Comparison of ENCODE assay signal across 13 cellular contexts in the genomic region with DNA sequence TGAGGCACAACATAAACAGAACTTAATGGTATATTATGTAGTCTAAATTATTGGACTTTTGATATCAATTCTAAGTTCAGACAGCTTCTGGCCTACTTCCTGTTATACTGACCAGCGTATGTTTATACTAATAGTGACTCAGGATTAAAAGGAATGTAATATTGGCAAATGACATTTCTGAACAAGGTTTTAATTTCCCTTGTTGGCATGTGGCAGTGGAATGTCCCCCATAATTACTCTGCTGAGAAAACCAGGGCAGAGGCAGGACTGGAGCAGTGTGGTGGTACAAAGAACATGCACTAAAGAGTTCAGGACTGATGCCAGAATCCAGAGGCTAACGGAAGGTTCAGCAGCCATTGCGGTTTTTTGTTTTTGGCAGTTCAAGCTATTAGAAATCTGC.
A peak's percentile ranks its signal among the peaks of the same experiment; 100 is the strongest.
DNase-seq lines count a peak whose midpoint lies in the region; ATAC-seq and TF ChIP-seq lines count a peak whose summit lies in the region.
"Had no signal": no experiment of that assay in that cellular context is flagged by ENCODE, and none has a peak within 500 bp of the region (broad histone marks: within the 10 kb centered on the region; RNA-seq: fewer than 3 reads in every experiment).

No MANE protein-coding gene starts in this region.

- H3F3A ChIP-seq in SK-N-SH (replicated peaks; ENCODE audit: insufficient read depth): peaks cover 80% of the 10 kb centered on the region

- H4K20me1 ChIP-seq in SK-N-SH (ENCODE audit: insufficient read depth): no peaks in the 10 kb centered on the region

- H3K4me3 ChIP-seq in SK-N-SH (ENCODE audit: low read depth in 2 of 2, low read length in 1 of 2) (no peak overlapping the region), epithelial cell of esophagus (ENCODE audit: low read length) (no peak overlapping the region), retinal pigment epithelial cell (ENCODE audit: low read length) (no peak overlapping the region)

- H3K9ac ChIP-seq in SK-N-SH: peak overlapping the region; percentile 17; the same call in 1 of the 2 replicates

- H3K27me3 ChIP-seq in SK-N-SH (ENCODE audit: insufficient read depth) (no peaks in the 10 kb centered on the region), foreskin keratinocyte (no peaks in the 10 kb centered on the region)

- H3K9me3 ChIP-seq in SK-N-SH: no peaks in the 10 kb centered on the region

- 26% methylated on average over 3 of the region's 3 CpGs for WGBS in SK-N-SH (ENCODE audit: low lambda C conversion rate)

- CTCF ChIA-PET in SK-N-SH (lab: Yijun Ruan, JAX): interaction anchor here (1.0 kb wide), 1 partner anchor 152 kb away, joined by 5 read pairs; no protein-coding TSS in a partner anchor

- ATAC-seq in foreskin keratinocyte: no peak
- no peak for ATAC-seq in GM18870 (IDR thresholded peaks at IDR 0.05; ENCODE audit: unreplicated experiment)
- ATAC-seq: effector memory CD8-positive, alpha-beta T cell had no signal

- peak in 1 of 2 experiments; percentile 67; a peak in 1 of 4 replicates for TF ChIP-seq EP300 in SK-N-SH (IDR thresholded peaks at IDR 0.05; ENCODE audit: borderline replicate concordance in 1 of 2, low read depth in 1 of 2, low read length in 1 of 2)

- H3K79me2 ChIP-seq in SK-N-SH (ENCODE audit: insufficient read depth): peaks cover 95% of the 10 kb centered on the region

- peak overlapping the region; percentile 80 to 83 for H3K27ac ChIP-seq in SK-N-SH (ENCODE audit: low read depth in 2 of 2, low read length in 1 of 2)
- H3K27ac ChIP-seq in foreskin keratinocyte: no peak overlapping the region
- H3K27ac ChIP-seq: WERI-Rb-1 had no signal

- TF ChIP-seq CTCF in SK-N-SH (IDR thresholded peaks at IDR 0.05): no peak
- TF ChIP-seq CTCF in epithelial cell of esophagus (IDR thresholded peaks at IDR 0.05; ENCODE audit: insufficient read depth, low read depth, low read length, missing control alignments): no peak
- no peak for TF ChIP-seq CTCF in retinal pigment epithelial cell (conservative IDR thresholded peaks at IDR 0.05; ENCODE audit: low read depth, low read length)
- no peak for TF ChIP-seq CTCF in foreskin keratinocyte (conservative IDR thresholded peaks at IDR 0.05)

- H3K36me3 ChIP-seq in SK-N-SH (replicated peaks in 1 of 2; ENCODE audit: control insufficient read depth in 1 of 2, insufficient read depth in 2 of 2, low read length in 1 of 2): peaks cover 24 to 26% of the 10 kb centered on the region in 2 experiments
- H3K36me3 ChIP-seq: WERI-Rb-1 had no signal

- H3K4me2 ChIP-seq in SK-N-SH: peak overlapping the region; percentile 62

- H3K4me1 ChIP-seq in SK-N-SH (ENCODE audit: control insufficient read depth in 1 of 2, insufficient read depth in 2 of 2, low read depth in 1 of 2, low read length in 1 of 2) (peaks cover 2 to 68% of the 10 kb centered on the region in 2 experiments), foreskin keratinocyte (peaks cover 7% of the 10 kb centered on the region)

- peak; percentile 80 for DNase-seq in EL
- no peak for DNase-seq in SK-N-SH
- peak; percentile 4 for DNase-seq in epithelial cell of esophagus (ENCODE audit: low read depth)
- DNase-seq in retinal pigment epithelial cell (ENCODE audit: low read depth): peak; percentile 62
- no peak for DNase-seq in globus pallidus (ENCODE audit: low spot score)
- DNase-seq in foreskin keratinocyte: no peak
- DNase-seq in NCI-H748 (lab: John Stamatoyannopoulos, UW; ENCODE audit: unreplicated experiment): no peak
- DNase-seq: effector memory CD8-positive, alpha-beta T cell; midbrain; NCI-H446 treated with DMSO at 0.1 percent for 48 hours; stimulated activated naive CD4-positive, alpha-beta T cell treated with Interleukin-2 at 50 U/mL for 16 hours; WERI-Rb-1 had no signal

- TF ChIP-seq RAD21 in SK-N-SH (IDR thresholded peaks at IDR 0.05; ENCODE audit: low read length): no peak

- POLR2A ChIA-PET in SK-N-SH (lab: Yijun Ruan, JAX): no interaction called here

- no peak overlapping the region for H2AFZ ChIP-seq in SK-N-SH (ENCODE audit: low read depth)

- no peaks in the 10 kb centered on the region for H3K9me2 ChIP-seq in SK-N-SH

TF ChIP-seq in SK-N-SH, 30 proteins besides CTCF, POLR2A, EP300 and RAD21 (continues in another document):
- no peak for TF ChIP-seq GATA2 (CRISPR knock-in tag; IDR thresholded peaks at IDR 0.05)
- TF ChIP-seq RXRA (IDR thresholded peaks at IDR 0.05; ENCODE audit: borderline replicate concordance, low read depth): peak; percentile 75; the same call in 1 of the 2 replicates
- no peak for TF ChIP-seq ZBTB33 (IDR thresholded peaks at IDR 0.05; ENCODE audit: borderline replicate concordance, low read depth)
- no peak for TF ChIP-seq GABPA (IDR thresholded peaks at IDR 0.05; ENCODE audit: low read depth)
- peak; percentile 83 for TF ChIP-seq TCF12 (IDR thresholded peaks at IDR 0.05)
- TF ChIP-seq, protein P1, sequence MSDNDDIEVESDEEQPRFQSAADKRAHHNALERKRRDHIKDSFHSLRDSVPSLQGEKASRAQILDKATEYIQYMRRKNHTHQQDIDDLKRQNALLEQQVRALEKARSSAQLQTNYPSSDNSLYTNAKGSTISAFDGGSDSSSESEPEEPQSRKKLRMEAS (IDR thresholded peaks at IDR 0.05; ENCODE audit: low read depth): peak; percentile 67
- TF ChIP-seq PBX3 (IDR thresholded peaks at IDR 0.05): peak; percentile 50
- TF ChIP-seq, protein P2, sequence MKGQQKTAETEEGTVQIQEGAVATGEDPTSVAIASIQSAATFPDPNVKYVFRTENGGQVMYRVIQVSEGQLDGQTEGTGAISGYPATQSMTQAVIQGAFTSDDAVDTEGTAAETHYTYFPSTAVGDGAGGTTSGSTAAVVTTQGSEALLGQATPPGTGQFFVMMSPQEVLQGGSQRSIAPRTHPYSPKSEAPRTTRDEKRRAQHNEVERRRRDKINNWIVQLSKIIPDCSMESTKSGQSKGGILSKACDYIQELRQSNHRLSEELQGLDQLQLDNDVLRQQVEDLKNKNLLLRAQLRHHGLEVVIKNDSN (IDR thresholded peaks at IDR 0.05; ENCODE audit: borderline replicate concordance, low read depth): no peak
- TF ChIP-seq RCOR1 (IDR thresholded peaks at IDR 0.05; ENCODE audit: low read length): no peak
- no peak for TF ChIP-seq RFX5 (IDR thresholded peaks at IDR 0.05; ENCODE audit: low read length)
- TF ChIP-seq MXI1 (IDR thresholded peaks at IDR 0.05; ENCODE audit: low read depth, low read length): no peak
- TF ChIP-seq REST (IDR thresholded peaks at IDR 0.05; ENCODE audit: low read depth, low read length): no peak
- TF ChIP-seq SMC3 (IDR thresholded peaks at IDR 0.05; ENCODE audit: low read depth, low read length): no peak
- TF ChIP-seq FOSL2 (IDR thresholded peaks at IDR 0.05; ENCODE audit: borderline replicate concordance, low read depth): peak; percentile 14; the same call in 1 of the 2 replicates
- no peak for TF ChIP-seq MEF2A (IDR thresholded peaks at IDR 0.05; ENCODE audit: borderline replicate concordance, low read depth)
- TF ChIP-seq FOXM1 (IDR thresholded peaks at IDR 0.05; ENCODE audit: low read depth): 0 out of 2 replicates have a peak, but pooled peaks have one; percentile 46
- TF ChIP-seq POLR2AphosphoS5 (IDR thresholded peaks at IDR 0.05; ENCODE audit: low read depth, low read length): peak; percentile 66; the same call in 1 of the 2 replicates

Comparison
In these comparisons a context has a peak if more than half of its experiments do, and no peak if none do; other contexts are left out.
1. DNase-seq: peak in EL (single experiment), epithelial cell of esophagus (single experiment) and retinal pigment epithelial cell (single experiment); none in SK-N-SH (single experiment), globus pallidus (single experiment), foreskin keratinocyte (0 of 2) and NCI-H748 (single experiment).